8 cellular contexts compared by ENCODE assay signal in the genomic region with DNA sequence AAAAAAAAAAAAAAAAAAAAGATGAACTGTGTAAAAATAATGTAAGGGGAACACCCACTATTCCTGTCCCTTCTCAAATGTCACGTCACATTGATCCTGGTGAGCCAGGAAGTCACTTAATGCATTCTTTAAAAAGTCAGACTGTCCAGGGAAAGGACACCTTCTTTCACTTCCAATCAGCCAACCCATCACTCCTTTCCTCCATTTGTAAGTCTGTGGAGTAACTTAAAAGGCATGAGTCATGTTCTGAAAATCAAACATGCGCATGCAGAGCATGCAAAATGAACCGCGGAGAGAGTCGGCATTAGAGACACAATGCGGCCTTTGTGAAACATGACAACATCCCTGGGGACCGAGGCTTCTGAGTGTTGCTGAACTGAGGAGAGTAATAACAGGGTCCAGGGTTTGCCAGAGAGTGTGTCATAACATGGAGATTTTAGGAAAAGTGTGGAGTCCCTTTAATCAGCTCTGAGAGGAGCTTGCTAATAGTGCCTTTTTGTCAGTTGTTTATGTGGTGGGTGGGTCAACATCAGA.
A peak's percentile ranks its signal among the peaks of the same experiment; 100 is the strongest.
DNase-seq lines count a peak whose midpoint lies in the region; ATAC-seq and TF ChIP-seq lines count a peak whose summit lies in the region.

No MANE protein-coding gene starts in this region.

- H3K27me3 ChIP-seq in H9 (ENCODE audit: insufficient read depth, low read length) (no peaks in the 10 kb centered on the region), neuron (ENCODE audit: insufficient read depth, low read length) (no peaks in the 10 kb centered on the region)

- H2AK5ac ChIP-seq in H9 (ENCODE audit: insufficient read length, low read length) = no peak overlapping the region

- H3K79me2 ChIP-seq in H9 (ENCODE audit: insufficient read depth, low read length) = no peaks in the 10 kb centered on the region

- H2BK20ac ChIP-seq in H9 (ENCODE audit: low read depth, low read length, poor library complexity, severe bottlenecking) = no peak overlapping the region

- peaks cover 60 to 64% of the 10 kb centered on the region in 2 experiments for H3K4me1 Mint-ChIP-seq in H9

- H3K36me3 ChIP-seq in neuron (ENCODE audit: insufficient read depth, low read length) = no peaks in the 10 kb centered on the region

- no peaks in the 10 kb centered on the region for H3K36me3 Mint-ChIP-seq in H9 (ENCODE audit: insufficient read depth in 1 of 3, low read depth in 3 of 3)

- H2BK12ac ChIP-seq in H9 (ENCODE audit: insufficient read length, low read depth, low read length) = no peak overlapping the region

- H3K23me2 ChIP-seq in H9 (ENCODE audit: insufficient read length, low read depth, low read length, poor library complexity, severe bottlenecking) = no peaks in the 10 kb centered on the region

- no peak overlapping the region for H3K9ac ChIP-seq in H9 (ENCODE audit: extremely low read depth, insufficient read length, low read length)

- no peak overlapping the region for H2BK120ac ChIP-seq in H9 (ENCODE audit: low read depth, low read length, poor library complexity, severe bottlenecking)

- no peak overlapping the region for H3K23ac ChIP-seq in H9 (ENCODE audit: insufficient read length, low read depth, low read length)

- H4K8ac ChIP-seq in H9 (replicated peaks; ENCODE audit: insufficient read length, low read depth, low read length) = no peak overlapping the region

- no peak overlapping the region for H4K91ac ChIP-seq in H9 (ENCODE audit: insufficient read length, low read depth, low read length)

- peak overlapping the region; percentile 53 to 94 (median 78) for H3K27ac Mint-ChIP-seq in H9

- H2BK5ac ChIP-seq in H9 (ENCODE audit: insufficient read length, low read length) = no peak overlapping the region

- ATAC-seq in esophagus mucosa = peak; percentile 84

- DNase-seq in ELF-1 (ENCODE audit: low read depth, low spot score) (peak; percentile 67), H9 (peak; percentile 76), NCI-H1930 (lab: John Stamatoyannopoulos, UW) (peak; percentile 77 to 87), NCI-H2029 treated with DMSO at 0.1 percent for 48 hours (lab: John Stamatoyannopoulos, UW) (no peak), SHP77 (lab: John Stamatoyannopoulos, UW) (no peak)
- no peak for DNase-seq in stimulated activated naive CD4-positive, alpha-beta T cell (lab: John Stamatoyannopoulos, UW)

- H4K20me1 ChIP-seq in H9 (ENCODE audit: control insufficient read depth, insufficient read depth, insufficient read length) = no peaks in the 10 kb centered on the region

- no peaks in the 10 kb centered on the region for H3K9me3 Mint-ChIP-seq in H9

- H3T11ph ChIP-seq in H9 (ENCODE audit: low read length) = no peak overlapping the region

- peak overlapping the region; percentile 21 for H3K4me3 ChIP-seq in neuron (ENCODE audit: low read length)

- WGBS in H9 (ENCODE audit: extremely low coverage, insufficient read length, low lambda C conversion rate) = no CpG with 5 or more reads among the region's 7 CpGs

- H3K4me1 ChIP-seq in H9 (ENCODE audit: insufficient read depth, low read length) = peaks cover 20% of the 10 kb centered on the region
- peaks cover 31% of the 10 kb centered on the region for H3K4me1 ChIP-seq in neuron (ENCODE audit: insufficient read depth, low read length)

- H2AFZ ChIP-seq in H9 (ENCODE audit: low read length) (no peak overlapping the region), neuron (ENCODE audit: low read depth, low read length) (peak overlapping the region; percentile 69)

- H3K4ac ChIP-seq in H9 (ENCODE audit: low read depth, low read length) = no peak overlapping the region

- H3K4me3 Mint-ChIP-seq in H9 = peak overlapping the region; percentile 1 to 55; a peak in 3 of 5 replicates

- peak overlapping the region; percentile 40 for H3K56ac ChIP-seq in H9 (ENCODE audit: insufficient read length, low read depth, low read length)

- H3K18ac ChIP-seq in H9 (ENCODE audit: insufficient read length, low read depth, low read length) = no peak overlapping the region

- H3K9me3 ChIP-seq in H9 (ENCODE audit: control insufficient read depth, low read depth, low read length) = no peaks in the 10 kb centered on the region
- H3K9me3 ChIP-seq in neuron (ENCODE audit: low read length) = no peaks in the 10 kb centered on the region

- no peaks in the 10 kb centered on the region for H3K27me3 Mint-ChIP-seq in H9 (ENCODE audit: low read depth)

- TF ChIP-seq CTCF in H9 (conservative IDR thresholded peaks at IDR 0.05) = no peak

- H3K14ac ChIP-seq in H9 (ENCODE audit: insufficient read depth, low read length) = no peak overlapping the region

- no peak overlapping the region for H4K5ac ChIP-seq in H9 (ENCODE audit: insufficient read length, low read depth, low read length)

- no peak overlapping the region for H2BK15ac ChIP-seq in H9 (ENCODE audit: low read depth, low read length)

- no peaks in the 10 kb centered on the region for H3K79me1 ChIP-seq in H9 (ENCODE audit: insufficient read depth, low read depth, low read length, poor library complexity, severe bottlenecking)

- H3K27ac ChIP-seq in H9 (ENCODE audit: insufficient read length, low read depth, low read length) = peak overlapping the region; percentile 89

- H3K4me2 ChIP-seq in H9 (ENCODE audit: insufficient read depth, insufficient read length, low read length) = peak overlapping the region; percentile 46

Comparison
In these comparisons a context has a peak if more than half of its experiments do, and no peak if none do; other contexts are left out.
1. DNase-seq: peak in ELF-1 (single experiment), H9 (single experiment) and NCI-H1930 (2 of 2); none in NCI-H2029 treated with DMSO at 0.1 percent for 48 hours (single experiment), stimulated activated naive CD4-positive, alpha-beta T cell (0 of 6) and SHP77 (0 of 2).